8 cellular contexts compared by ENCODE assay signal in the genomic region with DNA sequence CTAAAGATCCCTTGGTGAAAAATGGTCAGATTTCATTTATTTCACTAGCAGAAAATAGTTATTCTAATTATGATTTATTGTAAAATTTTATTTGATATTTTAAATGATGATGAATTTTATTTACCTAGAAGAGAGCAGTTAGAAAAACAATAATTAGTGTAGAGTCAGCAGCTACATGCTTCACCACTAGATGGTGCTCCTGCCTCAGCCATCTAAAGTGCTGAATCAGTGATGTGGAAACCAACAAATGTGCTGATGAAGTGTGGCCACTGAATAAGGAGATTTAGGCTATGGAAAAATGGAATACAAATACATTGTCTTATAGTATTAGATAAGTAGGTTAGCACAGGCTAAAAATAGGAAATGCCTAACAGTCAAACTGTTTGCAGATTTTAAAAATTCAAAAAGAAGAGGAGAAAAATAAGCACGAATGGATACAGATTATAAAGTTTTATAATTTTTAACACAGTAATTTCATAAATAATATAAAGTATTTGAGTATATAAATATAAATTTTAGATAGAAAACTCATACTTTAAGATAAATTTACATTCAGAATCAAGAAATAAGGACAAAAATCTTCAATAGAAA.
DNase-seq lines count a peak whose midpoint lies in the region; ATAC-seq, FAIRE-seq and TF ChIP-seq lines count a peak whose summit lies in the region.

No MANE protein-coding gene starts in this region.

- TF ChIP-seq CTCF in progenitor cell of endocrine pancreas (IDR thresholded peaks at IDR 0.05; ENCODE audit: unreplicated experiment) (peak; percentile 98), uterus (IDR thresholded peaks at IDR 0.05) (peak; percentile 84 to 95 (median 91))

- no peaks in the 10 kb centered on the region for H3K4me1 ChIP-seq in uterus

- peaks cover 9% of the 10 kb centered on the region for H3K4me1 Mint-ChIP-seq in activated naive CD8-positive, alpha-beta T cell treated with anti-CD3 and anti-CD28 coated beads, Interleukin-2, amount 10 ng/mL, durations not matched to agents 7 days and 5 days
- peaks cover 2% of the 10 kb centered on the region for H3K4me1 Mint-ChIP-seq in progenitor cell of endocrine pancreas (ENCODE audit: low read depth)

- H3K4me3 ChIP-seq in uterus: no peak overlapping the region

- no peaks in the 10 kb centered on the region for H3K36me3 Mint-ChIP-seq in activated naive CD8-positive, alpha-beta T cell treated with anti-CD3 and anti-CD28 coated beads, Interleukin-2, amount 10 ng/mL, durations not matched to agents 7 days and 5 days
- peaks cover 10% of the 10 kb centered on the region for H3K36me3 Mint-ChIP-seq in progenitor cell of endocrine pancreas (ENCODE audit: insufficient read depth)

- no peaks in the 10 kb centered on the region for H3K36me3 ChIP-seq in uterus

- no peaks in the 10 kb centered on the region for H3K9me3 ChIP-seq in uterus

- H3K9me3 Mint-ChIP-seq in activated naive CD8-positive, alpha-beta T cell treated with anti-CD3 and anti-CD28 coated beads, Interleukin-2, amount 10 ng/mL, durations not matched to agents 7 days and 5 days: no peaks in the 10 kb centered on the region
- H3K9me3 Mint-ChIP-seq in progenitor cell of endocrine pancreas (ENCODE audit: low read depth): no peaks in the 10 kb centered on the region

- ATAC-seq in activated naive CD8-positive, alpha-beta T cell treated with anti-CD3 and anti-CD28 coated beads, Interleukin-2, amount 10 ng/mL, durations not matched to agents 7 days and 5 days (ENCODE audit: low read depth): no peak
- ATAC-seq in Right ventricle myocardium inferior (peak; percentile 78), GM21423 (IDR thresholded peaks at IDR 0.05; ENCODE audit: unreplicated experiment) (no peak)

- DNase-seq in GM12891 (ENCODE audit: insufficient read length, low spot score): peak; percentile 17
- peak; percentile 59 for DNase-seq in NCI-H128 (lab: John Stamatoyannopoulos, UW; ENCODE audit: unreplicated experiment)
- DNase-seq in SW 1271 (lab: John Stamatoyannopoulos, UW): peak; percentile 6 to 64
- peak; percentile 57 for DNase-seq in activated naive CD8-positive, alpha-beta T cell treated with anti-CD3 and anti-CD28 coated beads, Interleukin-2, amount 10 ng/mL, durations not matched to agents 7 days and 5 days
- no peak for DNase-seq in Right ventricle myocardium inferior (ENCODE audit: missing footprints)
- peak; percentile 44 for DNase-seq in progenitor cell of endocrine pancreas (ENCODE audit: low spot score, unreplicated experiment)
- DNase-seq in uterus: peak; percentile 70 to 75

- peak overlapping the region; percentile 8 to 55 for H3K27ac ChIP-seq in uterus

- peak; percentile 87 for FAIRE-seq in GM12891 (lab: Jason Lieb, UNC)

- intact Hi-C loops in Right ventricle myocardium inferior (cut with DNase I) (loop anchor here (1.0 to 5.0 kb wide), 3 partner anchors 175 to 676 kb away; a partner anchor contains a TSS), uterus (cut with DNase I; ENCODE audit: low total_unique reads) (loop anchor here (5.0 kb wide), 1 partner anchor 937 kb away; no protein-coding TSS in a partner anchor)

- no peak overlapping the region for H3K27ac Mint-ChIP-seq in activated naive CD8-positive, alpha-beta T cell treated with anti-CD3 and anti-CD28 coated beads, Interleukin-2, amount 10 ng/mL, durations not matched to agents 7 days and 5 days
- no peak overlapping the region for H3K27ac Mint-ChIP-seq in progenitor cell of endocrine pancreas

- POLR2A ChIA-PET in activated naive CD8-positive, alpha-beta T cell treated with anti-CD3 and anti-CD28 coated beads, Interleukin-2, amount 10 ng/mL, durations not matched to agents 7 days and 5 days (lab: Charles Lee): interaction anchor here (1.3 kb wide), 1 partner anchor 677 kb away, joined by 4 read pairs; a partner anchor contains a TSS

- TF ChIP-seq POLR2A in GM12891 (IDR thresholded peaks at IDR 0.05; ENCODE audit: low read depth, low read length): no peak
- no peak for TF ChIP-seq POLR2A in uterus (IDR thresholded peaks at IDR 0.05)

- no peaks in the 10 kb centered on the region for H3K27me3 ChIP-seq in uterus

- peaks cover 4% of the 10 kb centered on the region for H3K27me3 Mint-ChIP-seq in activated naive CD8-positive, alpha-beta T cell treated with anti-CD3 and anti-CD28 coated beads, Interleukin-2, amount 10 ng/mL, durations not matched to agents 7 days and 5 days
- no peaks in the 10 kb centered on the region for H3K27me3 Mint-ChIP-seq in progenitor cell of endocrine pancreas

- no peak overlapping the region for H3K4me3 Mint-ChIP-seq in activated naive CD8-positive, alpha-beta T cell treated with anti-CD3 and anti-CD28 coated beads, Interleukin-2, amount 10 ng/mL, durations not matched to agents 7 days and 5 days
- no peak overlapping the region for H3K4me3 Mint-ChIP-seq in progenitor cell of endocrine pancreas (ENCODE audit: low read depth)

TF ChIP-seq in GM12891, 5 proteins besides CTCF, POLR2A, EP300 and RAD21:
- no peak for TF ChIP-seq TAF1 (IDR thresholded peaks at IDR 0.05; ENCODE audit: low read depth, low read length)
- peak; percentile 95 for TF ChIP-seq PAX5 (IDR thresholded peaks at IDR 0.05; ENCODE audit: insufficient read depth, low read length, severe bottlenecking)
